8 cellular contexts compared by ENCODE assay signal in the genomic region with DNA sequence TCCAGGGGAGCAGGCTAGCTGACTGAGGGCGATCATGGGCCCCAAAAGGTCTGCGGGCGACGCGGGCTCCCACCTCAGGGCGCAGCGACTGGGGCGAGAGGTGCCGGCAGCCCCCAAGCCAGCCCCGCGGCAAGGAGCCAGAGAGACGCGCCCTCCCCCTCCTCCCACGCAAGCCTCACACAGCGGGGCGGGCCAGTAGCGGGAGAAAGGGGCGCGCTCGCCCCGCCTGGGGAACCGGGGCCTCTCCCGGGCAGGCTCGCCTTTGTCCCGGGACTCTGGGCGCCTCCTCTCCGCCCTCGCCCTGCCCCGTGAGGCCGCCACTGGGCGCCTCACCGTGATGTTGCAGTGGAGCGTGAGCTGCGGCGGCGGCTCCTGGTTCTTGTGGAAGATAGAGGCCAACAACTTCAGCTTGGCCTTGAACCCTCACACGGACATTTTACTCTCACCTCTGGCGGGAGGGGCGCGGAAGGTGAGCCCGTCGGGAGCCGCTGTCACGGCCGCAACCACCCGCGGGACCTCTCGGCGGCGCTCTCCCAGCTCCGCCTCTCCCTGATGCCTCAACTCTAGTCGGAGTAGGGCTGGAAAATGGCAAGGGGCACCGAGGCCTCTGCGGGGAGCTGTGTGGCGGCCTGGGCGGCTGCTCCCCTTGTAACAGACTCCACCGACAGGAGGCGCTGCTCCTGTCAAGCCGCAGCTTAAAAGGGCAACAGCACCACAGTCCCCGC.
DNase-seq lines count a peak whose midpoint lies in the region; ATAC-seq, FAIRE-seq and TF ChIP-seq lines count a peak whose summit lies in the region.
"Not testable (repeated sequence)": the region's sequence is repeated elsewhere in the genome, so short reads cannot be mapped to it uniquely, and the experiment has no call there.

No MANE protein-coding gene starts in this region.

- CTCF ChIA-PET in Caco-2 (lab: Charles Lee); WTC11 (lab: Charles Lee): not testable (repeated sequence)

- intact Hi-C loops in Caco-2 (cut with micrococcal nuclease; ENCODE audit: unreplicated experiment); left cardiac atrium (cut with DNase I): not testable (repeated sequence)

- not testable (repeated sequence) for H3K4me1 ChIP-seq in Caco-2

- not testable (repeated sequence) for H3K9me3 Mint-ChIP-seq in Caco-2 (ENCODE audit: unreplicated experiment); WTC11; activated T-cell treated with anti-CD3 and anti-CD28 coated beads, Interleukin-2, amount 50 U/mL, for 24 hours; nephron progenitor cell; type B pancreatic cell

- H3K9me3 ChIP-seq in Caco-2: not testable (repeated sequence)

- H3K27me3 Mint-ChIP-seq in Caco-2 (ENCODE audit: insufficient read depth, unreplicated experiment); WTC11 (ENCODE audit: low read depth); activated T-cell treated with anti-CD3 and anti-CD28 coated beads, Interleukin-2, amount 50 U/mL, for 24 hours; nephron progenitor cell (ENCODE audit: low read depth, poor library complexity); type B pancreatic cell: not testable (repeated sequence)

- not testable (repeated sequence) for H3K27me3 ChIP-seq in Caco-2 (replicated peaks; ENCODE audit: control insufficient read depth, insufficient read depth, low read length); bronchial epithelial cell (ENCODE audit: control insufficient read depth, insufficient read depth, low read length)

- not testable (repeated sequence) for ATAC-seq in WTC11, left cardiac atrium

- H3K36me3 ChIP-seq in Caco-2 (ENCODE audit: control insufficient read depth, insufficient read depth, low read length); bronchial epithelial cell (ENCODE audit: control insufficient read depth, insufficient read depth, low read length): not testable (repeated sequence)

- not testable (repeated sequence) for H3K4me3 Mint-ChIP-seq in Caco-2 (ENCODE audit: unreplicated experiment); WTC11; activated T-cell treated with anti-CD3 and anti-CD28 coated beads, Interleukin-2, amount 50 U/mL, for 24 hours; nephron progenitor cell; type B pancreatic cell

- H3K4me1 Mint-ChIP-seq in Caco-2 (ENCODE audit: low read depth, unreplicated experiment); WTC11; activated T-cell treated with anti-CD3 and anti-CD28 coated beads, Interleukin-2, amount 50 U/mL, for 24 hours (ENCODE audit: low read depth); nephron progenitor cell; type B pancreatic cell (ENCODE audit: unreplicated experiment): not testable (repeated sequence)

- DNase-seq in Caco-2: peak; percentile 14 to 19
- DNase-seq in WTC11 (ENCODE audit: low spot score): peak; percentile 11
- peak; percentile 66 for DNase-seq in activated T-cell treated with anti-CD3 and anti-CD28 coated beads, Interleukin-2, amount 50 U/mL, for 24 hours
- DNase-seq in bronchial epithelial cell (ENCODE audit: low read depth): not testable (repeated sequence)
- peak; percentile 57 for DNase-seq in left cardiac atrium
- DNase-seq in nephron progenitor cell: peak; percentile 26
- peak; percentile 14 for DNase-seq in stimulated activated CD4-positive, alpha-beta T cell treated with anti-CD3 and anti-CD28 coated beads, Interleukin-4, amount 100 ng/mL, for 24 hours
- peak; percentile 50 for DNase-seq in type B pancreatic cell (ENCODE audit: extremely low spot score, unreplicated experiment)

- H3K27ac Mint-ChIP-seq in Caco-2 (ENCODE audit: unreplicated experiment); WTC11; activated T-cell treated with anti-CD3 and anti-CD28 coated beads, Interleukin-2, amount 50 U/mL, for 24 hours; nephron progenitor cell; type B pancreatic cell: not testable (repeated sequence)

- not testable (repeated sequence) for FAIRE-seq in bronchial epithelial cell (lab: Jason Lieb, UNC)

- not testable (repeated sequence) for BruUV-seq in Caco-2 (replicated peaks; lab: Mats Ljungman, UMichigan)

- not testable (repeated sequence) for H3K36me3 Mint-ChIP-seq in Caco-2 (ENCODE audit: insufficient read depth, unreplicated experiment); WTC11; activated T-cell treated with anti-CD3 and anti-CD28 coated beads, Interleukin-2, amount 50 U/mL, for 24 hours (ENCODE audit: low read depth); nephron progenitor cell (ENCODE audit: low read depth); type B pancreatic cell

- POLR2A ChIA-PET in Caco-2 (lab: Charles Lee); WTC11 (lab: Charles Lee): not testable (repeated sequence)

- TF ChIP-seq CTCF in Caco-2 (IDR thresholded peaks at IDR 0.05; ENCODE audit: insufficient read depth in 1 of 2, low read depth in 1 of 2, low read length in 1 of 2, severe bottlenecking in 1 of 2, unreplicated experiment in 1 of 2); WTC11 (IDR thresholded peaks at IDR 0.05); bronchial epithelial cell (IDR thresholded peaks at IDR 0.05; ENCODE audit: insufficient read depth, low read length, severe bottlenecking); nephron progenitor cell (IDR thresholded peaks at IDR 0.05); type B pancreatic cell (conservative IDR thresholded peaks at IDR 0.05): not testable (repeated sequence)

- not testable (repeated sequence) for H3K4me3 ChIP-seq in Caco-2 (ENCODE audit: low read depth, low read length)
- H3K4me3 ChIP-seq in bronchial epithelial cell (ENCODE audit: low read depth, low read length): peak overlapping the region; percentile 33
